18 cellular contexts compared by ENCODE assay signal in genomic region chr22:50730013-50730891, GRCh38. TPM values are rescaled to one million over a fixed set of nuclear protein-coding genes. Genes with fewer than 3 reads are reported as not detected.
A peak's percentile ranks its signal among the peaks of the same experiment; 100 is the strongest.
DNase-seq lines count a peak whose midpoint lies in the region; ATAC-seq, FAIRE-seq and TF ChIP-seq lines count a peak whose summit lies in the region.
"Had no signal": no experiment of that assay in that cellular context is flagged by ENCODE, and none has a peak within 500 bp of the region (broad histone marks: within the 10 kb centered on the region; RNA-seq: fewer than 3 reads in every experiment).

No MANE protein-coding gene starts in this region.

- peak; percentile 55 for DNase-seq in activated effector memory CD4-positive, alpha-beta T cell treated with anti-CD3 and anti-CD28 coated beads, Interleukin-2, amount 50 U/mL, for 16 hours
- DNase-seq in activated effector memory CD4-positive, alpha-beta T cell treated with Interleukin-2 at 50 U/mL for 16 hours: no peak
- DNase-seq in endothelial cell (ENCODE audit: low spot score): no peak
- no peak for DNase-seq in nephron progenitor cell
- no peak for DNase-seq in urothelium cell line (ENCODE audit: low spot score)
- no peak for DNase-seq in activated CD4-positive, alpha-beta T cell treated with anti-CD3 and anti-CD28 coated beads, Interleukin-2, amount 50 U/mL, for 4 hours
- no peak for DNase-seq in naive thymus-derived CD4-positive, alpha-beta T cell
- no peak for DNase-seq in NCI-H446 treated with DMSO at 0.1 percent for 48 hours (lab: John Stamatoyannopoulos, UW)
- DNase-seq: activated B cell treated with CpG ODN at 0.5 μM for 24 hours, anterior cingulate cortex, hippocampal formation, SIG-M5 had no signal

- H3K4me3 ChIP-seq in naive thymus-derived CD4-positive, alpha-beta T cell (ENCODE audit: low read length): no peak overlapping the region

- TF ChIP-seq CTCF in endothelial cell (IDR thresholded peaks at IDR 0.05; ENCODE audit: unreplicated experiment) (no peak), nephron progenitor cell (IDR thresholded peaks at IDR 0.05) (no peak)

- POLR2A ChIA-PET in naive thymus-derived CD4-positive, alpha-beta T cell (lab: Charles Lee): no interaction called here

- no peaks in the 10 kb centered on the region for H3K9me3 Mint-ChIP-seq in endothelial cell (ENCODE audit: unreplicated experiment)
- H3K9me3 Mint-ChIP-seq in nephron progenitor cell: no peaks in the 10 kb centered on the region
- peaks cover 0 to 2% (median 0%) of the 10 kb centered on the region in 11 donors for H3K9me3 Mint-ChIP-seq in naive thymus-derived CD4-positive, alpha-beta T cell
- H3K9me3 Mint-ChIP-seq: activated B cell treated with CpG ODN at 0.5 μM for 24 hours; T-helper 1 cell treated with Interleukin-12 subunit alpha and Interleukin-12 subunit beta and Interleukin-4 antibody, amounts not matched to agents 30 μg/mL and 1 μg/mL, for 36 hours had no signal

- no peaks in the 10 kb centered on the region for H3K4me1 ChIP-seq in naive thymus-derived CD4-positive, alpha-beta T cell (ENCODE audit: control insufficient read depth in 2 of 2, insufficient read depth in 2 of 2, low read length in 2 of 2)

- intact Hi-C loops in naive thymus-derived CD4-positive, alpha-beta T cell (cut with micrococcal nuclease): no loop called here

- H3K36me3 ChIP-seq in naive thymus-derived CD4-positive, alpha-beta T cell (ENCODE audit: control insufficient read depth in 2 of 3, insufficient read depth in 3 of 3, low read length in 3 of 3): no peaks in the 10 kb centered on the region

- ATAC-seq in naive thymus-derived CD4-positive, alpha-beta T cell: no peak
- ATAC-seq: HCT116 had no signal

- H3K9me3 ChIP-seq in naive thymus-derived CD4-positive, alpha-beta T cell (ENCODE audit: control insufficient read depth in 2 of 3, low read length in 3 of 3): no peaks in the 10 kb centered on the region

- CTCF ChIA-PET in naive thymus-derived CD4-positive, alpha-beta T cell (lab: Charles Lee): no interaction called here

- H3K27me3 Mint-ChIP-seq in endothelial cell (ENCODE audit: unreplicated experiment) (peaks cover 68% of the 10 kb centered on the region), nephron progenitor cell (ENCODE audit: low read depth, poor library complexity) (peaks cover 15% of the 10 kb centered on the region)
- peaks cover 0 to 1% (median 0%) of the 10 kb centered on the region in 5 donors for H3K27me3 Mint-ChIP-seq in naive thymus-derived CD4-positive, alpha-beta T cell

- no peaks in the 10 kb centered on the region for H3K27me3 ChIP-seq in naive thymus-derived CD4-positive, alpha-beta T cell (ENCODE audit: control insufficient read depth in 2 of 2, insufficient read depth in 2 of 2, low read length in 2 of 2)

- H3K4me3 Mint-ChIP-seq in endothelial cell (ENCODE audit: unreplicated experiment) (peak overlapping the region; percentile 81), nephron progenitor cell (no peak overlapping the region)
- H3K4me3 Mint-ChIP-seq in naive thymus-derived CD4-positive, alpha-beta T cell: no peak overlapping the region
- H3K4me3 Mint-ChIP-seq: activated B cell treated with CpG ODN at 0.5 μM for 24 hours; T-helper 1 cell treated with Interleukin-12 subunit alpha and Interleukin-12 subunit beta and Interleukin-4 antibody, amounts not matched to agents 30 μg/mL and 1 μg/mL, for 36 hours had no signal

- peaks cover 52% of the 10 kb centered on the region for H3K36me3 Mint-ChIP-seq in endothelial cell (ENCODE audit: low read depth, unreplicated experiment)
- H3K36me3 Mint-ChIP-seq in nephron progenitor cell (ENCODE audit: low read depth): peaks cover 7% of the 10 kb centered on the region
- H3K36me3 Mint-ChIP-seq in naive thymus-derived CD4-positive, alpha-beta T cell: no peaks in the 10 kb centered on the region

- no peak overlapping the region for H3K27ac ChIP-seq in naive thymus-derived CD4-positive, alpha-beta T cell (ENCODE audit: low read depth, low read length)
- H3K27ac ChIP-seq: C4-2B had no signal

- peaks cover 16% of the 10 kb centered on the region for H3K4me1 Mint-ChIP-seq in endothelial cell (ENCODE audit: unreplicated experiment)
- H3K4me1 Mint-ChIP-seq in nephron progenitor cell: peaks cover 33% of the 10 kb centered on the region
- peaks cover 0 to 9% (median 2%) of the 10 kb centered on the region in 7 donors for H3K4me1 Mint-ChIP-seq in naive thymus-derived CD4-positive, alpha-beta T cell

- peak; percentile 52 for FAIRE-seq in urothelium cell line (lab: Jason Lieb, UNC)
- FAIRE-seq: GM18507 had no signal

- H3K27ac Mint-ChIP-seq in endothelial cell (ENCODE audit: unreplicated experiment): peak overlapping the region; percentile 87
- H3K27ac Mint-ChIP-seq in nephron progenitor cell: peak overlapping the region; percentile 32
- H3K27ac Mint-ChIP-seq in naive thymus-derived CD4-positive, alpha-beta T cell: no peak overlapping the region
- H3K27ac Mint-ChIP-seq: activated B cell treated with CpG ODN at 0.5 μM for 24 hours; T-helper 1 cell treated with Interleukin-12 subunit alpha and Interleukin-12 subunit beta and Interleukin-4 antibody, amounts not matched to agents 30 μg/mL and 1 μg/mL, for 36 hours had no signal

RNA-seq across cellular contexts. Expression of gene ACR, which starts 7.8 kb away (rescaled TPM):
- 2.8 TPM for total RNA-seq in endothelial cell (ENCODE audit: unreplicated experiment)
- total RNA-seq in naive thymus-derived CD4-positive, alpha-beta T cell: not detected
- polyA plus RNA-seq in naive thymus-derived CD4-positive, alpha-beta T cell: not detected
- total RNA-seq: activated B cell treated with CpG ODN at 0.5 μM for 24 hours, kidney epithelial cell, osteocyte had no signal

RNA-seq across cellular contexts. Expression of gene RABL2B, which starts 53.2 kb away (rescaled TPM):
- total RNA-seq in endothelial cell (ENCODE audit: unreplicated experiment): 31.1 TPM
- total RNA-seq in naive thymus-derived CD4-positive, alpha-beta T cell: 10 to 100 TPM; 40.8 to 81.7 (median 51.1) TPM
- polyA plus RNA-seq in naive thymus-derived CD4-positive, alpha-beta T cell: 10 to 100 TPM; 24.3 to 32.1 TPM

RNA-seq across cellular contexts. Expression of gene SHANK3, which starts 57.6 kb away (rescaled TPM):
- 223 TPM for total RNA-seq in endothelial cell (ENCODE audit: unreplicated experiment)
- total RNA-seq in naive thymus-derived CD4-positive, alpha-beta T cell: under 1 TPM in 3 of 5 experiments, not detected in 2; 0.07 to 0.73 (median 0.16) TPM
- not detected for polyA plus RNA-seq in naive thymus-derived CD4-positive, alpha-beta T cell
- total RNA-seq: activated B cell treated with CpG ODN at 0.5 μM for 24 hours had no signal

Comparison
In these comparisons a context has a peak if more than half of its experiments do, and no peak if none do; other contexts are left out.
1. H3K27ac Mint-ChIP-seq: peak in endothelial cell (single experiment) and nephron progenitor cell (single experiment); none in naive thymus-derived CD4-positive, alpha-beta T cell (0 of 9).
2. RNA of gene SHANK3, which starts 57.6 kb away (total RNA-seq): 223 TPM in endothelial cell (single experiment); 0.07 to 0.73 TPM in naive thymus-derived CD4-positive, alpha-beta T cell; every median in the first group is over 100 times any median in the second.